ENCODE assay signal across 7 cellular contexts in genomic region chr2:241895732-241896641, GRCh38. TPM values are rescaled to one million over a fixed set of nuclear protein-coding genes. Genes with fewer than 3 reads are reported as not detected.
DNase-seq lines count a peak whose midpoint lies in the region; ATAC-seq and TF ChIP-seq lines count a peak whose summit lies in the region.

No MANE protein-coding gene starts in this region.

- intact Hi-C loops in activated CD8-positive, alpha-beta T cell treated with anti-CD3 and anti-CD28 coated beads for 36 hours (cut with micrococcal nuclease): no loop called here
- intact Hi-C loops in gastrocnemius medialis (cut with DNase I; ENCODE audit: low total_unique reads): no loop called here

- H3K27me3 ChIP-seq in foreskin keratinocyte (peaks cover 24% of the 10 kb centered on the region), gastrocnemius medialis (peaks cover 5 to 25% (median 15%) of the 10 kb centered on the region in 3 donors)

- CTCF ChIA-PET in activated CD8-positive, alpha-beta T cell treated with anti-CD3 and anti-CD28 coated beads for 36 hours (lab: Charles Lee): no interaction called here

- H3K4me1 Mint-ChIP-seq in activated CD8-positive, alpha-beta T cell treated with anti-CD3 and anti-CD28 coated beads for 36 hours (ENCODE audit: low read depth): peaks cover 2% of the 10 kb centered on the region

- H3K27ac ChIP-seq in foreskin keratinocyte: peak overlapping the region; percentile 62
- peak overlapping the region; percentile 34 to 50 (median 36) for H3K27ac ChIP-seq in gastrocnemius medialis

- ATAC-seq in activated CD8-positive, alpha-beta T cell treated with anti-CD3 and anti-CD28 coated beads for 36 hours: peak; percentile 51
- peak; percentile 30 for ATAC-seq in foreskin keratinocyte
- ATAC-seq in gastrocnemius medialis: peak in 1 of 2 donors; percentile 22
- ATAC-seq in GM18870 (IDR thresholded peaks at IDR 0.05; ENCODE audit: unreplicated experiment): no peak

- no peak for TF ChIP-seq POLR2A in gastrocnemius medialis (IDR thresholded peaks at IDR 0.05)

- H3K36me3 Mint-ChIP-seq in activated CD8-positive, alpha-beta T cell treated with anti-CD3 and anti-CD28 coated beads for 36 hours (ENCODE audit: low read depth): peaks cover 9% of the 10 kb centered on the region

- no peaks in the 10 kb centered on the region for H3K9me3 ChIP-seq in gastrocnemius medialis

- no peaks in the 10 kb centered on the region for H3K36me3 ChIP-seq in gastrocnemius medialis

- peak overlapping the region; percentile 85 for H3K27ac Mint-ChIP-seq in activated CD8-positive, alpha-beta T cell treated with anti-CD3 and anti-CD28 coated beads for 36 hours

- in situ Hi-C loops in gastrocnemius medialis (cut with MboI; ENCODE audit: low sequenced_read_pairs in 4 of 4) (no loop called here), GM13976 (cut with MboI; ENCODE audit: low sequenced_read_pairs, unreplicated experiment) (no loop called here)

- POLR2A ChIA-PET in activated CD8-positive, alpha-beta T cell treated with anti-CD3 and anti-CD28 coated beads for 36 hours (lab: Charles Lee): no interaction called here

- no peak overlapping the region for H3K4me3 ChIP-seq in LNCaP clone FGC (ENCODE audit: low read depth, low read length)
- H3K4me3 ChIP-seq in gastrocnemius medialis: no peak overlapping the region

- H3K27me3 Mint-ChIP-seq in activated CD8-positive, alpha-beta T cell treated with anti-CD3 and anti-CD28 coated beads for 36 hours: peaks cover 2% of the 10 kb centered on the region

- H3K4me1 ChIP-seq in foreskin keratinocyte (no peaks in the 10 kb centered on the region), gastrocnemius medialis (peaks cover 7 to 12% of the 10 kb centered on the region in 2 donors)

- DNase-seq in LNCaP clone FGC (ENCODE audit: low read depth) (peak; percentile 62), foreskin keratinocyte (peak in 1 of 2 donors; percentile 55), gastrocnemius medialis (no peak), GM13976 (ENCODE audit: low spot score) (no peak), glomerular visceral epithelial cell (ENCODE audit: extremely low spot score) (no peak)
- no peak for DNase-seq in activated CD8-positive, alpha-beta T cell treated with anti-CD3 and anti-CD28 coated beads for 36 hours

- H3K9me3 Mint-ChIP-seq in activated CD8-positive, alpha-beta T cell treated with anti-CD3 and anti-CD28 coated beads for 36 hours: peaks cover 2% of the 10 kb centered on the region

- H3K4me3 Mint-ChIP-seq in activated CD8-positive, alpha-beta T cell treated with anti-CD3 and anti-CD28 coated beads for 36 hours: peak overlapping the region; percentile 62

- TF ChIP-seq CTCF in LNCaP clone FGC (IDR thresholded peaks at IDR 0.05; ENCODE audit: control insufficient read depth, extremely low read depth, insufficient read depth) (no peak), foreskin keratinocyte (conservative IDR thresholded peaks at IDR 0.05) (no peak), gastrocnemius medialis (IDR thresholded peaks at IDR 0.05 in 4 of 5, conservative IDR thresholded peaks at IDR 0.05 in 1 of 5) (no peak), GM13976 (IDR thresholded peaks at IDR 0.05; ENCODE audit: borderline replicate concordance, control extremely low read depth, extremely low read depth, insufficient read depth, missing control alignments) (no peak)
- TF ChIP-seq CTCF in activated CD8-positive, alpha-beta T cell treated with anti-CD3 and anti-CD28 coated beads for 36 hours (IDR thresholded peaks at IDR 0.05): no peak

RNA-seq across cellular contexts. Expression of gene RTP5, which starts 26.5 kb away (rescaled TPM):
- total RNA-seq in activated CD8-positive, alpha-beta T cell treated with anti-CD3 and anti-CD28 coated beads for 36 hours: under 1 TPM; 0.22 to 0.29 TPM
- not detected in 2 replicates for total RNA-seq in foreskin keratinocyte
- not detected in 2 replicates for polyA plus RNA-seq in foreskin keratinocyte
- not detected for total RNA-seq in gastrocnemius medialis

RNA-seq across cellular contexts. Expression of gene PDCD1, which starts 37.3 kb away (rescaled TPM):
- total RNA-seq in activated CD8-positive, alpha-beta T cell treated with anti-CD3 and anti-CD28 coated beads for 36 hours: 10 to 100 TPM; 19.4 to 20.3 TPM
- total RNA-seq in foreskin keratinocyte: not detected in 2 replicates
- not detected in 2 replicates for polyA plus RNA-seq in foreskin keratinocyte
- under 1 TPM in 1 of 4 donors, not detected in 3; 0.13 TPM for total RNA-seq in gastrocnemius medialis

Comparison
In these comparisons a context has a peak if more than half of its experiments do, and no peak if none do; other contexts are left out.
1. RNA of gene PDCD1, which starts 37.3 kb away (total RNA-seq): 19.4 to 20.3 TPM in activated CD8-positive, alpha-beta T cell treated with anti-CD3 and anti-CD28 coated beads for 36 hours; not detected in foreskin keratinocyte and 0.13 TPM in gastrocnemius medialis; every median in the first group is over 10 times any median in the second.